In genomic region chr5:93275376-93275775, GRCh38 we compare ENCODE assay signal across 27 cellular contexts.
"Had no signal": no experiment of that assay in that cellular context is flagged by ENCODE, and none has a peak within 500 bp of the region (broad histone marks: within the 10 kb centered on the region; RNA-seq: fewer than 3 reads in every experiment).

No MANE protein-coding gene starts in this region.

- H3K4me3 ChIP-seq: stomach, suprapubic skin, testis, thoracic aorta, thyroid gland, tibial artery, tibial nerve, transverse colon, upper lobe of left lung, upper lobe of right lung, uterus, vagina had no signal

- ATAC-seq: stimulated activated effector memory CD8-positive, alpha-beta T cell treated with anti-CD3 and anti-CD28 coated beads, Interleukin-12 subunit alpha, Interleukin-12 subunit beta, amount 100 ng/mL, for 72 hours; stimulated activated memory B cell treated with anti-CD40 and anti-IgM and Interleukin-4, amounts not matched to agents 10 μg/mL and 1 μg/mL and 100 μg/mL, for 72 hours; stimulated activated naive B cell treated with anti-CD40 and anti-IgM and Interleukin-4, amounts not matched to agents 10 μg/mL and 1 μg/mL and 100 μg/mL, for 72 hours; stimulated activated naive CD8-positive, alpha-beta T cell treated with anti-CD3 and anti-CD28 coated beads, Interleukin-15, amount 100 ng/mL, for 72 hours; stimulated activated naive CD8-positive, alpha-beta T cell treated with anti-CD3 and anti-CD28 coated beads, Interleukin-15, Interleukin-2, amounts not matched to agents 100 U/mL and 50 U/mL, for 24 hours; upper lobe of right lung had no signal

- H3K9me3 ChIP-seq: stomach, suprapubic skin, testis, thoracic aorta, thyroid gland, tibial artery, tibial nerve, transverse colon, upper lobe of left lung, upper lobe of right lung, uterus, vagina had no signal

- DNase-seq: stimulated activated CD4-positive, alpha-beta T cell treated with anti-CD3 and anti-CD28 coated beads, Interleukin-2, amount 100 ng/mL, for 48 hours; stimulated activated CD4-positive, alpha-beta T cell treated with anti-CD3 and anti-CD28 coated beads, Interleukin-4, amount 100 ng/mL, for 1 hour; stimulated activated CD4-positive, alpha-beta T cell treated with anti-CD3 and anti-CD28 coated beads, Interleukin-4, amount 100 ng/mL, for 24 hours; stimulated activated CD4-positive, alpha-beta T cell treated with anti-CD3 and anti-CD28 coated beads, Interleukin-4, amount 100 ng/mL, for 4 hours; stimulated activated CD8-positive, alpha-beta memory T cell treated with anti-CD3 and anti-CD28 coated beads, Interleukin-4, amount 100 ng/mL, for 48 hours; stimulated activated naive B cell treated with anti-CD40 and anti-IgM and Interleukin-4, amounts not matched to agents 10 μg/mL and 1 μg/mL and 100 μg/mL, for 72 hours; stimulated activated naive CD4-positive, alpha-beta T cell; stimulated activated naive CD4-positive, alpha-beta T cell treated with Interleukin-2 at 50 U/mL for 16 hours; stimulated activated naive CD8-positive, alpha-beta T cell treated with anti-CD3 and anti-CD28 coated beads, Interleukin-15, amount 100 ng/mL, for 72 hours; stimulated activated naive CD8-positive, alpha-beta T cell treated with anti-CD3 and anti-CD28 coated beads, Interleukin-15, Interleukin-2, amounts not matched to agents 100 U/mL and 50 U/mL, for 24 hours; stomach; substantia nigra; testis; thyroid gland; tibial artery; transverse colon; trophoblast cell; upper lobe of left lung; upper lobe of right lung; uterus had no signal

- H3K36me3 ChIP-seq: stomach, suprapubic skin, thoracic aorta, thyroid gland, tibial artery, tibial nerve, transverse colon, upper lobe of left lung, upper lobe of right lung, uterus, vagina had no signal

- H3K4me1 ChIP-seq: stomach, suprapubic skin, testis, thyroid gland, transverse colon, upper lobe of left lung, upper lobe of right lung, uterus, vagina had no signal

- FAIRE-seq: urothelium cell line had no signal

- H3K27me3 ChIP-seq: stomach, suprapubic skin, testis, thyroid gland, tibial artery, tibial nerve, transverse colon, upper lobe of left lung, upper lobe of right lung, uterus, vagina had no signal

- H3K27ac ChIP-seq: stomach, suprapubic skin, testis, thoracic aorta, thyroid gland, tibial artery, tibial nerve, transverse colon, upper lobe of left lung, upper lobe of right lung, uterus, vagina had no signal
